26 cellular contexts compared by ENCODE assay signal in genomic region chr1:172470149-172470548, GRCh38. TPM values are rescaled to one million over a fixed set of nuclear protein-coding genes. Genes with fewer than 3 reads are reported as not detected.
DNase-seq lines count a peak whose midpoint lies in the region; TF ChIP-seq lines count a peak whose summit lies in the region.
"Had no signal": no experiment of that assay in that cellular context is flagged by ENCODE, and none has a peak within 500 bp of the region (broad histone marks: within the 10 kb centered on the region; RNA-seq: fewer than 3 reads in every experiment).

No MANE protein-coding gene starts in this region.

- H3K4me1 ChIP-seq in liver (ENCODE audit: control insufficient read depth in 4 of 4, insufficient read depth in 4 of 4, low read length in 3 of 4): peaks cover 0 to 2% (median 0%) of the 10 kb centered on the region in 4 donors
- H3K4me1 ChIP-seq: HAP-1 had no signal

- no peaks in the 10 kb centered on the region for H3K27me3 ChIP-seq in liver (ENCODE audit: control insufficient read depth in 4 of 4, insufficient read depth in 4 of 4, low read length in 3 of 4)

- no peaks in the 10 kb centered on the region for H3K36me3 ChIP-seq in liver (ENCODE audit: control insufficient read depth in 4 of 4, insufficient read depth in 3 of 4, low read depth in 1 of 4, low read length in 3 of 4)
- H3K36me3 ChIP-seq: HAP-1 had no signal

- no peak for TF ChIP-seq RAD21 in liver (IDR thresholded peaks at IDR 0.05)

- TF ChIP-seq CTCF in VCaP (conservative IDR thresholded peaks at IDR 0.05): no peak
- TF ChIP-seq CTCF in liver (IDR thresholded peaks at IDR 0.05; ENCODE audit: low read depth, low read length, missing input control): no peak

- no peak overlapping the region for H3K4me3 ChIP-seq in liver (ENCODE audit: low read depth in 1 of 3, low read length in 3 of 3)
- H3K4me3 ChIP-seq: HAP-1, PC-9 had no signal

- H3K9ac ChIP-seq in liver (ENCODE audit: low read depth in 1 of 2, low read length in 2 of 2): no peak overlapping the region
- H3K9ac ChIP-seq: KMS-11 had no signal

- 26% methylated on average over 2 of the region's 2 CpGs for WGBS in liver

- H3K9me3 ChIP-seq in liver (ENCODE audit: control insufficient read depth in 4 of 4, low read length in 3 of 4): no peaks in the 10 kb centered on the region
- H3K9me3 ChIP-seq: HAP-1 had no signal

- DNase-seq in SIG-M5 treated with dmso at 0.1 percent for 504 hours (lab: John Stamatoyannopoulos, UW; ENCODE audit: unreplicated experiment) (peak; percentile 41), SIG-M5 (lab: John Stamatoyannopoulos, UW) (no peak), NCI-H1436 treated with DMSO at 0.1 percent for 48 hours (lab: John Stamatoyannopoulos, UW) (no peak), DMS 273 treated with DMSO at 0.1 percent for 48 hours (lab: John Stamatoyannopoulos, UW) (no peak), 8988T (no peak)
- DNase-seq: CD4-positive, alpha-beta T cell; DMS79 treated with DMSO at 0.1 percent for 48 hours; GOT3; HFFc6; NCI-H1105; NCI-H146; NCI-H2029 treated with DMSO at 0.1 percent for 48 hours; NCI-H446 treated with DMSO at 0.1 percent for 48 hours; NCI-H526; NCI-H82; NK-92 treated with Interleukin-12 subunit alpha and Interleukin-12 subunit beta, amount 100 ng/mL, for 24 hours had no signal

- H3K27ac ChIP-seq in VCaP (peak overlapping the region; percentile 36; the same call in 1 of the 2 replicates), liver (ENCODE audit: low read depth in 1 of 2, low read length in 2 of 2) (no peak overlapping the region)
- H3K27ac ChIP-seq: 22Rv1, KMS-11, PC-9 had no signal

TF ChIP-seq in liver, 16 proteins besides CTCF, POLR2A, EP300 and RAD21:
- peak; percentile 27 for TF ChIP-seq YY1 (IDR thresholded peaks at IDR 0.05)
- no peak for TF ChIP-seq NR2F2 (IDR thresholded peaks at IDR 0.05)
- TF ChIP-seq RXRA (IDR thresholded peaks at IDR 0.05): peak; percentile 25 to 42
- peak; percentile 80 for TF ChIP-seq FOXA1 (IDR thresholded peaks at IDR 0.05)
- TF ChIP-seq TAF1 (conservative IDR thresholded peaks at IDR 0.05): no peak
- no peak for TF ChIP-seq ATF3 (IDR thresholded peaks at IDR 0.05)
- no peak for TF ChIP-seq ZBTB33 (IDR thresholded peaks at IDR 0.05)
- TF ChIP-seq GABPA (IDR thresholded peaks at IDR 0.05 in 1 of 2, conservative IDR thresholded peaks at IDR 0.05 in 1 of 2): no peak
- peak; percentile 75 to 86 for TF ChIP-seq HNF4A (conservative IDR thresholded peaks at IDR 0.05)
- no peak for TF ChIP-seq EGR1 (IDR thresholded peaks at IDR 0.05; ENCODE audit: low read depth in 2 of 2)
- peak; percentile 19 for TF ChIP-seq REST (IDR thresholded peaks at IDR 0.05)
- TF ChIP-seq HNF4G (IDR thresholded peaks at IDR 0.05): peak; percentile 39
- TF ChIP-seq, protein P1, sequence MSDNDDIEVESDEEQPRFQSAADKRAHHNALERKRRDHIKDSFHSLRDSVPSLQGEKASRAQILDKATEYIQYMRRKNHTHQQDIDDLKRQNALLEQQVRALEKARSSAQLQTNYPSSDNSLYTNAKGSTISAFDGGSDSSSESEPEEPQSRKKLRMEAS (IDR thresholded peaks at IDR 0.05): no peak
- peak in 1 of 2 donors; percentile 53 for TF ChIP-seq JUND (IDR thresholded peaks at IDR 0.05)
- TF ChIP-seq FOXA2 (IDR thresholded peaks at IDR 0.05): peak; percentile 87
- TF ChIP-seq SP1 (IDR thresholded peaks at IDR 0.05): peak; percentile 42

RNA-seq across cellular contexts. Expression of gene PIGC, which starts 26.3 kb away (rescaled TPM):
- 10 to 100 TPM; 10.5 to 18.4 TPM for total RNA-seq in liver
- 10 to 100 TPM in 1 of 2 donors, 1 to 10 TPM in 1; 8.6 to 16.0 TPM for polyA plus RNA-seq in liver

RNA-seq across cellular contexts. Expression of gene C1orf105, which starts 49.7 kb away (rescaled TPM):
- total RNA-seq in liver: not detected
- polyA plus RNA-seq in liver: under 1 TPM in 1 of 2 donors, not detected in 1; 0.16 TPM
- total RNA-seq: CD4-positive, alpha-beta T cell; HFFc6; PC-9; RPMI7951; SK-MEL-5 had no signal
- polyA plus RNA-seq: BJ, IgD-negative memory B cell had no signal
